ENCODE assay signal across 8 cellular contexts in the genomic region with DNA sequence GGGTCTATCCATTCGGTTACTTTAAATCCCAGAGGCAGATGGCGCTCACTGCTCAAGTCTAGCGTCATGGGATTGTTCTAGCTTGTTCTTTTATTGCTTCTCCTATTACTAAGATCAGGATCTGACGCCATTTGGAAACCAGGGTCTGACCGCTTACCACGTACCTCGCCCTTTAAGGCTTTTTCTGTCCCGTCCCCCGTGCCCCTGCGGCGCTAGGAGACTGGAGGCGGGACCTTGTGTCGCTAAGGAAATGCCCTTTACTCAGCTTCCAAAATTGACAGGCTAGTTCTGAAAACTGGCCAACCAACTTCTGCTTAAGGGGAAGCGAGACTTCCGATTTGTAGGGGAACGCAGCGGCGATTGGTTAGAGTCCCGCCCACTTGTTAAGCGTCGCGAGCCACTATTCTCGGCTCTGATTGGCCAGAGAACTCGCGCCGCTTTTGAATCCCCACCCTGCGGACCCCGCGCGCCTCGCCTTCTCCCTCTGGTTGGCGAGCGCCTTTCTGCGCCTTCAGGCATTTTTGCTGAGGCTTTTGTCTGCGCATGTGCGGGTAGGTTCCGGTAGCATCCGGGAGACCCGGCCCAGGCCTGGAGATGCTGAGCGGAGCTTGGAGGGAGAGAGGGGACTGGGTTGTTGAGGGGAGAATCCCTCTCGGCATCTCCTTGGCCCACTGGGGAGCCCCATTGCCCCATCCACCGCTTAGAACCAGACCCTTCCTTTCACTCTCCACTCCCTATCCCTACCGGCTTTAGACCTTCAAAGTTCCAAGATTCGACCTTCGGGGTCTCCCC. TPM values are rescaled to one million over a fixed set of nuclear protein-coding genes. Genes with fewer than 3 reads are reported as not detected.
A peak's percentile ranks its signal among the peaks of the same experiment; 100 is the strongest.
DNase-seq lines count a peak whose midpoint lies in the region; ATAC-seq, FAIRE-seq and TF ChIP-seq lines count a peak whose summit lies in the region.

No MANE protein-coding gene starts in this region.

- H3K27me3 Mint-ChIP-seq in dendritic cell treated with granulocyte-macrophage colony-stimulating factor and Interleukin-4, amounts not matched to agents 40 ng/mL and 50 ng/mL, for 4 days: no peaks in the 10 kb centered on the region

- H3K27ac ChIP-seq in A549 (peak overlapping the region; percentile 76 to 88), left lung (peak overlapping the region; percentile 81 to 86)

- CTCF ChIA-PET in A549 (lab: Yijun Ruan, JAX): interaction anchor here (0.6 to 1.6 kb wide), 8 partner anchors 14 to 384 kb away, joined by 3 to 8 read pairs (median 4); partner anchors contain the start of gene ZNF175

- peak overlapping the region; percentile 87 for H3K4me2 ChIP-seq in A549

- H3K36me3 ChIP-seq in left lung: no peaks in the 10 kb centered on the region

- peaks cover 0 to 4% of the 10 kb centered on the region in 2 donors for H3K27me3 ChIP-seq in left lung

- peaks cover 24% of the 10 kb centered on the region for H3K4me1 Mint-ChIP-seq in dendritic cell treated with granulocyte-macrophage colony-stimulating factor and Interleukin-4, amounts not matched to agents 40 ng/mL and 50 ng/mL, for 4 days (ENCODE audit: low read depth)

- no peaks in the 10 kb centered on the region for H3K36me3 Mint-ChIP-seq in dendritic cell treated with granulocyte-macrophage colony-stimulating factor and Interleukin-4, amounts not matched to agents 40 ng/mL and 50 ng/mL, for 4 days (ENCODE audit: low read depth)

- H3K4me3 ChIP-seq in A549 (peak overlapping the region; percentile 55), left lung (peak overlapping the region; percentile 31 to 41)

- peak overlapping the region; percentile 67 for H3K4me3 Mint-ChIP-seq in dendritic cell treated with granulocyte-macrophage colony-stimulating factor and Interleukin-4, amounts not matched to agents 40 ng/mL and 50 ng/mL, for 4 days

- no peaks in the 10 kb centered on the region for H3K9me3 ChIP-seq in A549
- H3K9me3 ChIP-seq in left lung: no peaks in the 10 kb centered on the region

- H3K9me3 Mint-ChIP-seq in dendritic cell treated with granulocyte-macrophage colony-stimulating factor and Interleukin-4, amounts not matched to agents 40 ng/mL and 50 ng/mL, for 4 days: no peaks in the 10 kb centered on the region

- peak overlapping the region; percentile 73 for H3K27ac Mint-ChIP-seq in dendritic cell treated with granulocyte-macrophage colony-stimulating factor and Interleukin-4, amounts not matched to agents 40 ng/mL and 50 ng/mL, for 4 days

- peak in 1 of 2 experiments; percentile 4; a peak in 1 of 5 replicates for TF ChIP-seq RAD21 in A549 (conservative IDR thresholded peaks at IDR 0.05 in 1 of 2, IDR thresholded peaks at IDR 0.05 in 1 of 2)

- intact Hi-C loops in dendritic cell treated with granulocyte-macrophage colony-stimulating factor and Interleukin-4, amounts not matched to agents 40 ng/mL and 50 ng/mL, for 4 days (cut with micrococcal nuclease): loop anchor here (1.0 to 2.0 kb wide), 3 partner anchors 27 to 55 kb away; no protein-coding TSS in a partner anchor
- intact Hi-C loops in left lung (cut with DNase I): no loop called here

- TF ChIP-seq EP300 in A549 (IDR thresholded peaks at IDR 0.05): no peak

- TF ChIP-seq CTCF in A549 (IDR thresholded peaks at IDR 0.05) (no peak), left lung (IDR thresholded peaks at IDR 0.05) (no peak)

- H3K4me1 ChIP-seq in A549: peaks cover 10% of the 10 kb centered on the region
- H3K4me1 ChIP-seq in left lung: peaks cover 0 to 29% of the 10 kb centered on the region in 2 donors

- peak; percentile 95 for FAIRE-seq in A549 (lab: Jason Lieb, UNC)

- 3% methylated on average over 45 of the region's 45 CpGs for WGBS in A549 (ENCODE audit: missing lambda C conversion rate)

- TF ChIP-seq POLR2A in A549 (IDR thresholded peaks at IDR 0.05; ENCODE audit: low read length) (peak; percentile 59), GM18526 (IDR thresholded peaks at IDR 0.05; ENCODE audit: extremely low read depth, insufficient read length) (peak; percentile 71)

- DNase-seq in A549 (ENCODE audit: low read depth in 1 of 2, low spot score in 1 of 2): peak; percentile 99 to 100
- DNase-seq in NCI-H69 (lab: John Stamatoyannopoulos, UW): peak; percentile 52
- peak; percentile 75 for DNase-seq in activated CD4-positive, alpha-beta T cell treated with anti-CD3 and anti-CD28 coated beads, Interleukin-2, amount 50 U/mL, for 1 hour
- peak; percentile 91 to 94 for DNase-seq in left lung
- DNase-seq in stimulated activated CD4-positive, alpha-beta T cell treated with anti-CD3 and anti-CD28 coated beads, Interleukin-2, amount 100 ng/mL, for 4 hours (ENCODE audit: low read depth): peak; percentile 83

- peak; percentile 97 to 98 for ATAC-seq in A549
- peak; percentile 78 for ATAC-seq in HG03064 (IDR thresholded peaks at IDR 0.05; ENCODE audit: low read depth, unreplicated experiment)
- peak; percentile 97 for ATAC-seq in left lung

- POLR2A ChIA-PET in A549 (lab: Yijun Ruan, JAX): interaction anchor here (1.1 to 2.4 kb wide), 3 partner anchors 26 to 55 kb away, joined by 3 to 19 read pairs (median 13); no protein-coding TSS in a partner anchor

TF ChIP-seq in A549, 52 proteins besides CTCF, POLR2A, EP300 and RAD21 (continues in another document):
- peak; percentile 96 for TF ChIP-seq KDM5A (IDR thresholded peaks at IDR 0.05)
- TF ChIP-seq SMC3 (IDR thresholded peaks at IDR 0.05): no peak
- no peak for TF ChIP-seq NR3C1 (IDR thresholded peaks at IDR 0.05)
- TF ChIP-seq ZSCAN20 (CRISPR knock-in tag; IDR thresholded peaks at IDR 0.05): no peak
- TF ChIP-seq CHD4 (IDR thresholded peaks at IDR 0.05; ENCODE audit: borderline replicate concordance): no peak
- TF ChIP-seq, protein P1, sequence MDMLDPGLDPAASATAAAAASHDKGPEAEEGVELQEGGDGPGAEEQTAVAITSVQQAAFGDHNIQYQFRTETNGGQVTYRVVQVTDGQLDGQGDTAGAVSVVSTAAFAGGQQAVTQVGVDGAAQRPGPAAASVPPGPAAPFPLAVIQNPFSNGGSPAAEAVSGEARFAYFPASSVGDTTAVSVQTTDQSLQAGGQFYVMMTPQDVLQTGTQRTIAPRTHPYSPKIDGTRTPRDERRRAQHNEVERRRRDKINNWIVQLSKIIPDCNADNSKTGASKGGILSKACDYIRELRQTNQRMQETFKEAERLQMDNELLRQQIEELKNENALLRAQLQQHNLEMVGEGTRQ (IDR thresholded peaks at IDR 0.05): no peak; the same call in 1 of the 2 replicates
- no peak for TF ChIP-seq CEBPB (IDR thresholded peaks at IDR 0.05)
- TF ChIP-seq EHF (CRISPR knock-in tag; IDR thresholded peaks at IDR 0.05): no peak
- TF ChIP-seq ELK1 (IDR thresholded peaks at IDR 0.05; ENCODE audit: low read depth, low read length): no peak
- TF ChIP-seq HES2 (IDR thresholded peaks at IDR 0.05): no peak
- no peak for TF ChIP-seq RNF2 (IDR thresholded peaks at IDR 0.05; ENCODE audit: borderline replicate concordance, low read depth)
- no peak for TF ChIP-seq ZNF302 (CRISPR knock-in tag; IDR thresholded peaks at IDR 0.05)
- no peak for TF ChIP-seq NPAS2 (CRISPR knock-in tag; IDR thresholded peaks at IDR 0.05; ENCODE audit: borderline replicate concordance)
- no peak for TF ChIP-seq HOXB5 (CRISPR knock-in tag; IDR thresholded peaks at IDR 0.05)

RNA-seq across cellular contexts. Expression of gene C19orf84, which starts 3.9 kb away (rescaled TPM):
- polyA plus RNA-seq in A549 (2011; rRNA removed) (not detected in 2 replicates), A549 (2017; fragmentation: RNase III; extraction: RNeasy Plus Mini Kit Qiagen cat#74134 plus additional on column Dnase treatment) (not detected in 3 replicates)
- polyA plus RNA-seq in A549 (2012; cell fraction: cytosol; rRNA removed): not detected in 2 replicates
- not detected in 2 replicates for polyA plus RNA-seq in A549 (2012; cell fraction: nucleus; rRNA removed)
- polyA minus RNA-seq in A549 (2011; rRNA and poly(A)+ RNA removed): not detected in 2 replicates
- under 1 TPM in 1 of 2 donors, not detected in 1; 0.29 TPM for total RNA-seq in left lung

RNA-seq across cellular contexts. Expression of gene LIM2, which starts 6.5 kb away (rescaled TPM):
- polyA plus RNA-seq in A549 (2011; rRNA removed) (not detected in 2 replicates), A549 (2017; fragmentation: RNase III; extraction: RNeasy Plus Mini Kit Qiagen cat#74134 plus additional on column Dnase treatment) (not detected in 3 replicates)
- polyA plus RNA-seq in A549 (2012; cell fraction: cytosol; rRNA removed): not detected in 2 replicates
- not detected in 2 replicates for polyA plus RNA-seq in A549 (2012; cell fraction: nucleus; rRNA removed)
- not detected in 2 replicates for polyA minus RNA-seq in A549 (2011; rRNA and poly(A)+ RNA removed)
- not detected for total RNA-seq in left lung

RNA-seq across cellular contexts. Expression of gene NKG7, which starts 21.8 kb away (rescaled TPM):
- polyA plus RNA-seq in A549 (2011; rRNA removed) (not detected in 2 replicates), A549 (2017; fragmentation: RNase III; extraction: RNeasy Plus Mini Kit Qiagen cat#74134 plus additional on column Dnase treatment) (not detected in 3 replicates)
- not detected in 2 replicates for polyA plus RNA-seq in A549 (2012; cell fraction: cytosol; rRNA removed)
- polyA plus RNA-seq in A549 (2012; cell fraction: nucleus; rRNA removed): not detected in 2 replicates
- polyA minus RNA-seq in A549 (2011; rRNA and poly(A)+ RNA removed): not detected in 2 replicates
- total RNA-seq in left lung: 10 to 100 TPM; 15.2 to 50.1 TPM

RNA-seq across cellular contexts. Expression of gene SIGLEC10, which starts 23.2 kb away (rescaled TPM):
- polyA plus RNA-seq in A549 (2011; rRNA removed) (not detected in 2 replicates), A549 (2017; fragmentation: RNase III; extraction: RNeasy Plus Mini Kit Qiagen cat#74134 plus additional on column Dnase treatment) (not detected in 3 replicates)
- polyA plus RNA-seq in A549 (2012; cell fraction: cytosol; rRNA removed): not detected in 2 replicates
- not detected in 2 replicates for polyA plus RNA-seq in A549 (2012; cell fraction: nucleus; rRNA removed)
- polyA minus RNA-seq in A549 (2011; rRNA and poly(A)+ RNA removed): not detected in 2 replicates
- 100 to 1,000 TPM in 1 of 2 donors, 1 to 10 TPM in 1; 5.2 to 119 TPM for total RNA-seq in left lung

RNA-seq across cellular contexts. Expression of gene CLDND2, which starts 25.4 kb away (rescaled TPM):
- polyA plus RNA-seq in A549 (2011; rRNA removed): 1.1 and 1.7 TPM in 2 replicates
- polyA plus RNA-seq in A549 (2012; cell fraction: cytosol; rRNA removed): 0.75 and 0.91 TPM in 2 replicates
- polyA plus RNA-seq in A549 (2012; cell fraction: nucleus; rRNA removed): 0.36 and 0.48 TPM in 2 replicates
- polyA plus RNA-seq in A549 (2017; fragmentation: RNase III; extraction: RNeasy Plus Mini Kit Qiagen cat#74134 plus additional on column Dnase treatment): 1.7 to 3.0 TPM (median 2.8 TPM) in 3 replicates
- not detected in 2 replicates for polyA minus RNA-seq in A549 (2011; rRNA and poly(A)+ RNA removed)
- 1 to 10 TPM; 1.4 to 1.6 TPM for total RNA-seq in left lung

Comparison
In these comparisons a context has a peak if more than half of its experiments do, and no peak if none do; other contexts are left out.
1. Peak in every context shown above with its lines: DNase-seq, ATAC-seq, H3K4me3 ChIP-seq and H3K27ac ChIP-seq.